In the genomic region with DNA sequence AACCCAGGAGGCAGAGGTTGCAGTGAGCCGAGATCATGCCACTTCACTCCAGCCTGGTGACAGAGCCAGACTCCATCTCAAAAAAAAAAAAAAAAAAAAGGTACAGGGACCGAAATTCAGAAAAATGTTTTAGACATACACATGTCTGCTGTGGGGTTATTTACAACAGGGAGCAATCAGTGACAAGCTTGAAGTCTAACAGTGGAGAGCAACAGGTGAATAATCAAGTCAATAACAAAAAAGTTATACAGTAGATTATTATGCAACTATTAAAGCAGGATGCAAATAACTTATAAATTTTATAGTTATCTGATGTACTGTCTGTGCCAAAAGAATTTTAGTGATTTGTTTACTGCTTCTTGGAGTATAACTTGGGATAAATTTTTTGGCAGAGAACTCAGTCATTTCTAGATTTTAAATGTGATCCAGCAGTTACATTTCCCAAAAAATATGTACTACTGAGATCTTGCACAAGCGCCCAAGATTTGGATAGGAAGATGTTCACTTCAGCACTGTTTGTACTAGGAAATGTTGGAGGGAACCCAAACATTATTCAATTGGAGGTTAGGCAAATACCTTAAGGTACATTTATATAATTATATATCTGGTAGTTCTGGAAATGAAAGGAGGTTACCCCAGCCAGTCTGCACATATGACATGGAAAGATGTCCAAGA, we compare ENCODE assay signal across 13 cellular contexts. TPM values are rescaled to one million over a fixed set of nuclear protein-coding genes. Genes with fewer than 3 reads are reported as not detected.
A peak's percentile ranks its signal among the peaks of the same experiment; 100 is the strongest.
DNase-seq lines count a peak whose midpoint lies in the region; ATAC-seq and TF ChIP-seq lines count a peak whose summit lies in the region.
"Had no signal": no experiment of that assay in that cellular context is flagged by ENCODE, and none has a peak within 500 bp of the region (broad histone marks: within the 10 kb centered on the region; RNA-seq: fewer than 3 reads in every experiment).

No MANE protein-coding gene starts in this region.

- peak in 1 of 4 donors; percentile 70 for TF ChIP-seq EP300 in sigmoid colon (IDR thresholded peaks at IDR 0.05)

- H3K9me2 ChIP-seq in OCI-LY1 (ENCODE audit: low read depth, low read length) = no peaks in the 10 kb centered on the region

- no peak for TF ChIP-seq POLR2A in sigmoid colon (IDR thresholded peaks at IDR 0.05)

- peaks cover 21 to 34% (median 31%) of the 10 kb centered on the region in 3 donors for H3K4me1 Mint-ChIP-seq in CD8-positive, alpha-beta memory T cell
- H3K4me1 Mint-ChIP-seq in effector memory CD8-positive, alpha-beta T cell (ENCODE audit: low read depth in 2 of 2) = peaks cover 12 to 13% of the 10 kb centered on the region in 2 donors

- H3K4me2 ChIP-seq in OCI-LY1 (ENCODE audit: low read length) (no peak overlapping the region), neuronal stem cell (ENCODE audit: insufficient read depth, low read length, poor library complexity, severe bottlenecking) (no peak overlapping the region)

- DNase-seq in CD8-positive, alpha-beta memory T cell = no peak
- DNase-seq in effector memory CD8-positive, alpha-beta T cell = no peak
- no peak for DNase-seq in sigmoid colon
- DNase-seq in neuronal stem cell (ENCODE audit: low spot score) = no peak
- no peak for DNase-seq in activated gamma-delta T cell treated with Interleukin-2 at 50 U/mL for 16 hours
- DNase-seq: caudate nucleus, DMS153, glutamatergic neuron, NCI-H524 treated with DMSO at 0.1 percent for 48 hours had no signal

- H2BK15ac ChIP-seq in neuronal stem cell (ENCODE audit: low read length) = no peak overlapping the region

- H3K9ac ChIP-seq in OCI-LY1 (ENCODE audit: low read length) = no peak overlapping the region
- no peak overlapping the region for H3K9ac ChIP-seq in neuronal stem cell (ENCODE audit: low read depth, low read length, poor library complexity)

- WGBS in sigmoid colon, 2 donors = 79 to 86% methylated on average over 3 of the region's 3 CpGs
- WGBS in neuronal stem cell (ENCODE audit: extremely low coverage in 2 of 2, insufficient read length in 2 of 2, insufficient replicate concordance in 1 of 2), 2 donors = no CpG with 5 or more reads among the region's 3 CpGs

- no peak for TF ChIP-seq CTCF in OCI-LY1 (IDR thresholded peaks at IDR 0.05; ENCODE audit: low read length)
- TF ChIP-seq CTCF in sigmoid colon (IDR thresholded peaks at IDR 0.05) = no peak

- H3F3A ChIP-seq in OCI-LY1 (ENCODE audit: insufficient read depth, low read length) = 0 out of 2 replicates have a peak, but pooled peaks cover 4% of the 10 kb centered on the region

- H3K79me2 ChIP-seq in OCI-LY1 (ENCODE audit: insufficient read depth, low read length) = no peaks in the 10 kb centered on the region

- H2BK120ac ChIP-seq in neuronal stem cell (ENCODE audit: low read depth, low read length) = no peak overlapping the region

- H3K9me3 ChIP-seq in CD8-positive, alpha-beta memory T cell (ENCODE audit: low read length) = no peaks in the 10 kb centered on the region
- H3K9me3 ChIP-seq in OCI-LY1 (ENCODE audit: low read length) = no peaks in the 10 kb centered on the region
- H3K9me3 ChIP-seq in sigmoid colon = no peaks in the 10 kb centered on the region
- no peaks in the 10 kb centered on the region for H3K9me3 ChIP-seq in neuronal stem cell (replicated peaks in 1 of 2; ENCODE audit: control insufficient read depth in 2 of 2, insufficient read depth in 1 of 2, low read depth in 1 of 2, low read length in 2 of 2)

- no peak overlapping the region for H3K18ac ChIP-seq in neuronal stem cell (ENCODE audit: low read length)

- no peaks in the 10 kb centered on the region for H3K9me3 Mint-ChIP-seq in CD8-positive, alpha-beta memory T cell
- no peaks in the 10 kb centered on the region for H3K9me3 Mint-ChIP-seq in effector memory CD8-positive, alpha-beta T cell

- CTCF ChIA-PET in CD8-positive, alpha-beta memory T cell (lab: Charles Lee) = interaction anchor here (1.1 kb wide), 1 partner anchor 34 kb away, joined by 3 read pairs; a partner anchor contains a TSS

- no peak for ATAC-seq in effector memory CD8-positive, alpha-beta T cell (replicated peaks)
- ATAC-seq in GM18870 (IDR thresholded peaks at IDR 0.05; ENCODE audit: unreplicated experiment) = no peak
- no peak for ATAC-seq in GM21390 (IDR thresholded peaks at IDR 0.05; ENCODE audit: unreplicated experiment)
- ATAC-seq: SK-N-SH treated with all-trans-retinoic acid at 6 μM for 48 hours had no signal

- H3K23ac ChIP-seq in neuronal stem cell (ENCODE audit: low read depth, low read length, poor library complexity) = no peak overlapping the region

- no peaks in the 10 kb centered on the region for H3K79me1 ChIP-seq in neuronal stem cell (ENCODE audit: low read depth, low read length)

- H4K20me1 ChIP-seq in OCI-LY1 (ENCODE audit: insufficient read depth, low read length) = no peaks in the 10 kb centered on the region

- no peak overlapping the region for H3K14ac ChIP-seq in neuronal stem cell (ENCODE audit: low read length)

- no peak overlapping the region for H2BK12ac ChIP-seq in neuronal stem cell (ENCODE audit: low read length)

- no peak overlapping the region for H2AFZ ChIP-seq in OCI-LY1 (ENCODE audit: low read length)
- no peak overlapping the region for H2AFZ ChIP-seq in neuronal stem cell (ENCODE audit: low read length)

- no peak overlapping the region for H4K8ac ChIP-seq in neuronal stem cell (ENCODE audit: low read depth, low read length)

- H3K36me3 ChIP-seq in CD8-positive, alpha-beta memory T cell (ENCODE audit: insufficient read depth, low read length) = no peaks in the 10 kb centered on the region
- H3K36me3 ChIP-seq in OCI-LY1 (ENCODE audit: insufficient read depth, low read length) (peaks cover 36% of the 10 kb centered on the region), sigmoid colon (peaks cover 0 to 25% (median 15%) of the 10 kb centered on the region in 4 donors), neuronal stem cell (replicated peaks in 1 of 2; ENCODE audit: control insufficient read depth in 2 of 2, insufficient read depth in 2 of 2, low read length in 2 of 2) (peaks cover 1 to 18% of the 10 kb centered on the region in 2 donors)

- H3K27me3 ChIP-seq in CD8-positive, alpha-beta memory T cell (ENCODE audit: insufficient read depth, low read length, poor library complexity, severe bottlenecking) = no peaks in the 10 kb centered on the region
- H3K27me3 ChIP-seq in OCI-LY1 (ENCODE audit: insufficient read depth, low read length) (no peaks in the 10 kb centered on the region), sigmoid colon (no peaks in the 10 kb centered on the region), neuronal stem cell (ENCODE audit: control insufficient read depth in 3 of 3, insufficient read depth in 3 of 3, low read depth in 1 of 3, low read length in 3 of 3) (no peaks in the 10 kb centered on the region)

- no peak overlapping the region for H3K4me3 ChIP-seq in CD8-positive, alpha-beta memory T cell (ENCODE audit: low read length)
- no peak overlapping the region for H3K4me3 ChIP-seq in OCI-LY1 (ENCODE audit: low read depth, low read length, poor library complexity, severe bottlenecking)
- H3K4me3 ChIP-seq in sigmoid colon = no peak overlapping the region
- H3K4me3 ChIP-seq in neuronal stem cell (ENCODE audit: low read length in 2 of 2) = no peak overlapping the region

- H2AK5ac ChIP-seq in neuronal stem cell (ENCODE audit: low read depth, low read length) = no peak overlapping the region

- no peak overlapping the region for H4K91ac ChIP-seq in neuronal stem cell (ENCODE audit: low read depth, low read length, poor library complexity)

- H3K27ac ChIP-seq in CD8-positive, alpha-beta memory T cell (ENCODE audit: low read depth, low read length) = no peak overlapping the region
- H3K27ac ChIP-seq in OCI-LY1 (ENCODE audit: low read depth, low read length, poor library complexity, severe bottlenecking) (peak overlapping the region; percentile 59), sigmoid colon (peak overlapping the region; percentile 67 to 77 (median 75)), neuronal stem cell (replicated peaks; ENCODE audit: low read length) (no peak overlapping the region)

- no peak overlapping the region for H3K4ac ChIP-seq in neuronal stem cell (ENCODE audit: low read length)

- peaks cover 0 to 11% (median 1%) of the 10 kb centered on the region in 3 donors for H3K36me3 Mint-ChIP-seq in CD8-positive, alpha-beta memory T cell
- H3K36me3 Mint-ChIP-seq in effector memory CD8-positive, alpha-beta T cell (ENCODE audit: insufficient read depth) = peaks cover 14% of the 10 kb centered on the region

- peaks cover 32% of the 10 kb centered on the region for H3K4me1 ChIP-seq in CD8-positive, alpha-beta memory T cell (ENCODE audit: insufficient read depth, low read length)
- H3K4me1 ChIP-seq in OCI-LY1 (ENCODE audit: insufficient read depth, low read length, severe bottlenecking) (peaks cover 15% of the 10 kb centered on the region), sigmoid colon (peaks cover 0 to 35% (median 28%) of the 10 kb centered on the region in 4 donors), neuronal stem cell (ENCODE audit: control insufficient read depth in 2 of 2, insufficient read depth in 1 of 2, low read depth in 1 of 2, low read length in 2 of 2) (no peaks in the 10 kb centered on the region)

- POLR2A ChIA-PET in CD8-positive, alpha-beta memory T cell (lab: Charles Lee) = no interaction called here

- H3K27me3 Mint-ChIP-seq in CD8-positive, alpha-beta memory T cell = no peaks in the 10 kb centered on the region
- H3K27me3 Mint-ChIP-seq in effector memory CD8-positive, alpha-beta T cell = no peaks in the 10 kb centered on the region

- H2BK5ac ChIP-seq in neuronal stem cell (ENCODE audit: low read length) = no peak overlapping the region

- peak overlapping the region in 7 of 8 donors; percentile 35 to 92 (median 66) for H3K27ac Mint-ChIP-seq in CD8-positive, alpha-beta memory T cell
- H3K27ac Mint-ChIP-seq in effector memory CD8-positive, alpha-beta T cell = peak overlapping the region; percentile 93 to 94

- intact Hi-C loops in sigmoid colon (cut with DNase I) = loop anchor here (5.0 kb wide), 2 partner anchors 33 to 57 kb away; a partner anchor contains a TSS

- H3K4me3 Mint-ChIP-seq in CD8-positive, alpha-beta memory T cell = peak overlapping the region in 1 of 7 donors; percentile 3
- peak overlapping the region in 1 of 2 donors; percentile 74 for H3K4me3 Mint-ChIP-seq in effector memory CD8-positive, alpha-beta T cell

RNA-seq across cellular contexts. Expression of a gene that starts 34.1 kb away (rescaled TPM):
- 10 to 100 TPM; 27.2 to 28.3 TPM for total RNA-seq in CD8-positive, alpha-beta memory T cell
- polyA plus RNA-seq in CD8-positive, alpha-beta memory T cell = 1.9 TPM
- 10 to 100 TPM; 37.2 to 54.8 (median 44.2) TPM for total RNA-seq in sigmoid colon
- 10 to 100 TPM in 1 of 3 donors, 1 to 10 TPM in 2; 3.6 to 10.5 (median 3.7) TPM for polyA plus RNA-seq in sigmoid colon
- polyA plus RNA-seq in neuronal stem cell (2013, experiment 1 of 2) = 6.4 TPM
- 7.4 TPM for polyA plus RNA-seq in neuronal stem cell (2013, experiment 2 of 2)

RNA-seq across cellular contexts. Expression of a gene that starts 57.0 kb away (rescaled TPM):
- 100 to 1,000 TPM; 103 to 116 TPM for total RNA-seq in CD8-positive, alpha-beta memory T cell
- 14.9 TPM for polyA plus RNA-seq in CD8-positive, alpha-beta memory T cell
- total RNA-seq in sigmoid colon = 10 to 100 TPM; 39.3 to 68.7 (median 49.4) TPM
- polyA plus RNA-seq in sigmoid colon = 10 to 100 TPM; 10.6 to 25.6 (median 11.4) TPM
- polyA plus RNA-seq in neuronal stem cell (2013, experiment 1 of 2) = 36.5 TPM
- 36.0 TPM for polyA plus RNA-seq in neuronal stem cell (2013, experiment 2 of 2)

Comparison
In these comparisons a context has a peak if more than half of its experiments do, and no peak if none do; other contexts are left out.
1. H3K27ac ChIP-seq: peak in OCI-LY1 (single experiment) and sigmoid colon (4 of 4); none in CD8-positive, alpha-beta memory T cell (single experiment) and neuronal stem cell (single experiment).